ENCODE assay signal across 8 cellular contexts in genomic region chr2:189440947-189441708, GRCh38. TPM values are rescaled to one million over a fixed set of nuclear protein-coding genes. Genes with fewer than 3 reads are reported as not detected.
DNase-seq lines count a peak whose midpoint lies in the region; ATAC-seq and TF ChIP-seq lines count a peak whose summit lies in the region.

Gene WDR75, plus strand, starts transcription at chr2:189441474. Its CDS starts 19 bp downstream, at chr2:189441493.

- DNase-seq in GM06990 (ENCODE audit: extremely low read depth, insufficient read length) (peak; percentile 84), NCI-H1092 (lab: John Stamatoyannopoulos, UW) (peak; percentile 83), globus pallidus (ENCODE audit: low spot score) (peak; percentile 95), nucleus accumbens (lab: John Stamatoyannopoulos, UW) (peak; percentile 32 to 96 (median 90)), suprapubic skin (ENCODE audit: low spot score in 2 of 2) (peak; percentile 96)

- peak; percentile 90 for ATAC-seq in HG02588 (IDR thresholded peaks at IDR 0.05; ENCODE audit: unreplicated experiment)
- peak; percentile 99 for ATAC-seq in SK-N-SH treated with all-trans-retinoic acid at 6 μM for 48 hours

- peaks cover 32% of the 10 kb centered on the region for H3K4me1 ChIP-seq in suprapubic skin

- H3K9me3 ChIP-seq in suprapubic skin: no peaks in the 10 kb centered on the region

- H3K27ac ChIP-seq in suprapubic skin: peak within 1 kb of the TSS; percentile 94

- peaks cover 4% of the 10 kb centered on the region for H3K4me1 Mint-ChIP-seq in activated naive CD4-positive, alpha-beta T cell treated with anti-CD3 and anti-CD28 coated beads, Interleukin-2, amount 50 U/mL, for 24 hours

- H3K36me3 ChIP-seq in GM06990 (ENCODE audit: control insufficient read depth, insufficient read depth, low read length) (no peaks in the 10 kb centered on the region), suprapubic skin (no peaks in the 10 kb centered on the region)

- H3K4me3 Mint-ChIP-seq in activated naive CD4-positive, alpha-beta T cell treated with anti-CD3 and anti-CD28 coated beads, Interleukin-2, amount 50 U/mL, for 24 hours: no peak within 1 kb of the TSS

- no peaks in the 10 kb centered on the region for H3K27me3 Mint-ChIP-seq in activated naive CD4-positive, alpha-beta T cell treated with anti-CD3 and anti-CD28 coated beads, Interleukin-2, amount 50 U/mL, for 24 hours

- peak within 1 kb of the TSS; percentile 99 for H3K27ac Mint-ChIP-seq in activated naive CD4-positive, alpha-beta T cell treated with anti-CD3 and anti-CD28 coated beads, Interleukin-2, amount 50 U/mL, for 24 hours

- H3K4me3 ChIP-seq in GM06990 (replicated peaks; ENCODE audit: low read depth, low read length) (peak within 1 kb of the TSS; percentile 67), suprapubic skin (peak within 1 kb of the TSS; percentile 68)

- peaks cover 12% of the 10 kb centered on the region for H3K36me3 Mint-ChIP-seq in activated naive CD4-positive, alpha-beta T cell treated with anti-CD3 and anti-CD28 coated beads, Interleukin-2, amount 50 U/mL, for 24 hours

- TF ChIP-seq EP300 in suprapubic skin (IDR thresholded peaks at IDR 0.05): no peak

- no peaks in the 10 kb centered on the region for H3K27me3 ChIP-seq in GM06990 (replicated peaks; ENCODE audit: control insufficient read depth, insufficient read depth, low read length)
- H3K27me3 ChIP-seq in suprapubic skin: no peaks in the 10 kb centered on the region

- peak; percentile 56 to 79 for TF ChIP-seq POLR2A in suprapubic skin (IDR thresholded peaks at IDR 0.05)

- TF ChIP-seq CTCF in GM06990 (IDR thresholded peaks at IDR 0.05; ENCODE audit: insufficient read depth, low read length, poor library complexity, severe bottlenecking) (no peak), suprapubic skin (IDR thresholded peaks at IDR 0.05) (no peak)

- H3K9me3 Mint-ChIP-seq in activated naive CD4-positive, alpha-beta T cell treated with anti-CD3 and anti-CD28 coated beads, Interleukin-2, amount 50 U/mL, for 24 hours: no peaks in the 10 kb centered on the region

- under 1% methylated on average over 34 of the region's 48 CpGs for WGBS in suprapubic skin

TF ChIP-seq in SK-N-SH treated with all-trans-retinoic acid at 6 μM for 48 hours, 23 proteins besides CTCF, POLR2A, EP300 and RAD21:
- TF ChIP-seq SNAI2 (CRISPR knock-in tag; IDR thresholded peaks at IDR 0.05): peak; percentile 14; the same call in 1 of the 2 replicates
- TF ChIP-seq ZFP3 (CRISPR knock-in tag; IDR thresholded peaks at IDR 0.05): 0 out of 2 replicates have a peak, but pooled peaks have one; percentile 57
- TF ChIP-seq TSHZ2 (CRISPR knock-in tag; IDR thresholded peaks at IDR 0.05): no peak
- TF ChIP-seq PATZ1 (CRISPR knock-in tag; IDR thresholded peaks at IDR 0.05; ENCODE audit: borderline replicate concordance): no peak
- 0 out of 2 replicates have a peak, but pooled peaks have one; percentile 61 for TF ChIP-seq GLIS3 (CRISPR knock-in tag; IDR thresholded peaks at IDR 0.05)
- no peak for TF ChIP-seq ISL1 (CRISPR knock-in tag; IDR thresholded peaks at IDR 0.05)
- TF ChIP-seq, protein P1, sequence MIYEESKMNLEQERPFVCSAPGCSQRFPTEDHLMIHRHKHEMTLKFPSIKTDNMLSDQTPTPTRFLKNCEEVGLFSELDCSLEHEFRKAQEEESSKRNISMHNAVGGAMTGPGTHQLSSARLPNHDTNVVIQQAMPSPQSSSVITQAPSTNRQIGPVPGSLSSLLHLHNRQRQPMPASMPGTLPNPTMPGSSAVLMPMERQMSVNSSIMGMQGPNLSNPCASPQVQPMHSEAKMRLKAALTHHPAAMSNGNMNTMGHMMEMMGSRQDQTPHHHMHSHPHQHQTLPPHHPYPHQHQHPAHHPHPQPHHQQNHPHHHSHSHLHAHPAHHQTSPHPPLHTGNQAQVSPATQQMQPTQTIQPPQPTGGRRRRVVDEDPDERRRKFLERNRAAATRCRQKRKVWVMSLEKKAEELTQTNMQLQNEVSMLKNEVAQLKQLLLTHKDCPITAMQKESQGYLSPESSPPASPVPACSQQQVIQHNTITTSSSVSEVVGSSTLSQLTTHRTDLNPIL (CRISPR knock-in tag; IDR thresholded peaks at IDR 0.05; ENCODE audit: low read depth): no peak
- TF ChIP-seq ARNTL (CRISPR knock-in tag; IDR thresholded peaks at IDR 0.05; ENCODE audit: borderline replicate concordance, low read depth): no peak

RNA-seq across cellular contexts. Expression of gene WDR75, which starts in this region (rescaled TPM):
- total RNA-seq in suprapubic skin: 100 to 1,000 TPM in 1 of 4 donors, 10 to 100 TPM in 3; 24.2 to 130 (median 41.1) TPM

Comparison
In these comparisons a context has a peak if more than half of its experiments do, and no peak if none do; other contexts are left out.
1. Peak in every context shown above with its lines: DNase-seq, ATAC-seq, H3K4me3 ChIP-seq and H3K27ac ChIP-seq.